ENCODE assay signal across 21 cellular contexts in the genomic region with DNA sequence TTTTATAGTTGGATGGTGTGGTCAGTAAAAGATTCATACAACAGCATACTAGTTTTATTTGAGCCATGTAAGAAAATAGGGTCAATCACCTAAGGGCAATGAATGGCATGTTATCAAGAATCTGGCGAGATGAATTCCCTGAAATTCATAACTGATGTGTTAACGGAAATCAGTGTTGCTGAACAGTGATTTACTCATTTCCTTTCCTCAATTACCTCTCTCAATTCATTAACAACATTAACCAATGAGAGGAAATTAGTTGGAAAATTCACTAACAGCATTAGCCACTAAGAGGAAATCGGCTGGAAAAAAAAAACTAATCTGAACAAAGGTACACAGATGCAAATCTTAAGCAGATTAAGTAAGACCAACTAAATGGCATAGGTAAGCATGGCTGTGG. TPM values are rescaled to one million over a fixed set of nuclear protein-coding genes. Genes with fewer than 3 reads are reported as not detected.
"Had no signal": no experiment of that assay in that cellular context is flagged by ENCODE, and none has a peak within 500 bp of the region (broad histone marks: within the 10 kb centered on the region; RNA-seq: fewer than 3 reads in every experiment).

No MANE protein-coding gene starts in this region.

- DNase-seq: cerebellar nuclear complex; effector CD4-positive, alpha-beta T cell; endodermal cell; heart left ventricle; hippocampal formation; left ventricle myocardium inferior; lower lobe of right lung; mesenchymal stem cell; midbrain; occipital lobe; pancreas; spleen; stimulated activated CD4-positive, alpha-beta T cell treated with anti-CD3 and anti-CD28 coated beads, Interleukin-15, amount 100 ng/mL, for 24 hours; stimulated activated CD4-positive, alpha-beta T cell treated with anti-CD3 and anti-CD28 coated beads, Interleukin-1b, Interleukin-23, amount 100 ng/mL, for 48 hours; stimulated activated CD4-positive, alpha-beta T cell treated with anti-CD3 and anti-CD28 coated beads, Interleukin-4, amount 100 ng/mL, for 24 hours; stimulated activated naive CD8-positive, alpha-beta T cell treated with anti-CD3 and anti-CD28 coated beads, Interleukin-15, amount 100 ng/mL, for 72 hours; testis; upper lobe of right lung had no signal

- H3K27me3 ChIP-seq: heart left ventricle, pancreas, spleen, testis, tibial nerve, upper lobe of right lung had no signal

- H3K9me3 ChIP-seq: lower lobe of right lung, pancreas, testis, tibial nerve, upper lobe of right lung had no signal

- H3K36me3 ChIP-seq: pancreas had no signal

- H3K4me3 ChIP-seq: heart left ventricle, left ventricle myocardium inferior, lower lobe of right lung, pancreas, spleen, testis, tibial nerve, upper lobe of right lung had no signal

- H3K27ac ChIP-seq: heart left ventricle, left ventricle myocardium inferior, lower lobe of right lung, pancreas, spleen, testis, tibial nerve, upper lobe of right lung had no signal

- H3K4me1 ChIP-seq: testis had no signal

RNA-seq across cellular contexts. Expression of a gene that starts 52.4 kb away (rescaled TPM):
- total RNA-seq: glomerular endothelial cell; natural killer cell treated with Interleukin-12 subunit alpha and Interleukin-12 subunit beta and Interleukin-15 and Interleukin-18, amount 100 ng/mL, for 72 hours had no signal
